ENCODE assay signal across 9 cellular contexts in genomic region chr2:73828389-73828817, GRCh38. TPM values are rescaled to one million over a fixed set of nuclear protein-coding genes. Genes with fewer than 3 reads are reported as not detected.
A peak's percentile ranks its signal among the peaks of the same experiment; 100 is the strongest.
DNase-seq lines count a peak whose midpoint lies in the region; ATAC-seq lines count a peak whose summit lies in the region.
"Had no signal": no experiment of that assay in that cellular context is flagged by ENCODE, and none has a peak within 500 bp of the region (broad histone marks: within the 10 kb centered on the region; RNA-seq: fewer than 3 reads in every experiment).

No MANE protein-coding gene starts in this region.

- H3K4me1 ChIP-seq in iPS-20b (ENCODE audit: insufficient read depth, low read length) (peaks cover 6% of the 10 kb centered on the region; the same call in 1 of the 2 replicates), stomach smooth muscle (ENCODE audit: control insufficient read depth, insufficient read depth, low read length) (peaks cover 17% of the 10 kb centered on the region)

- H3K9me3 Mint-ChIP-seq in activated naive CD4-positive, alpha-beta T cell treated with anti-CD3 and anti-CD28 coated beads, Interleukin-2, amount 50 U/mL, for 72 hours, result peaks cover 4 to 5% of the 10 kb centered on the region in 2 donors

- H3K27me3 ChIP-seq in iPS-20b (ENCODE audit: insufficient read depth, low read length) (peaks cover 30% of the 10 kb centered on the region; the same call in 1 of the 2 replicates), stomach smooth muscle (ENCODE audit: control insufficient read depth in 1 of 2, insufficient read depth in 2 of 2, low read length in 2 of 2) (no peaks in the 10 kb centered on the region)

- H3K27ac ChIP-seq in iPS-20b (ENCODE audit: low read length) (no peak overlapping the region), stomach smooth muscle (ENCODE audit: low read length) (peak overlapping the region; percentile 99)

- peaks cover 26 to 34% of the 10 kb centered on the region in 2 donors for H3K36me3 Mint-ChIP-seq in activated naive CD4-positive, alpha-beta T cell treated with anti-CD3 and anti-CD28 coated beads, Interleukin-2, amount 50 U/mL, for 72 hours

- peaks cover 24% of the 10 kb centered on the region for H3K36me3 ChIP-seq in iPS-20b (ENCODE audit: insufficient read depth, low read depth, low read length)
- no peaks in the 10 kb centered on the region for H3K36me3 ChIP-seq in stomach smooth muscle (ENCODE audit: control insufficient read depth in 2 of 2, insufficient read depth in 2 of 2, low read length in 2 of 2)

- no peaks in the 10 kb centered on the region for H3K9me3 ChIP-seq in iPS-20b (ENCODE audit: insufficient read depth, low read depth, low read length)
- H3K9me3 ChIP-seq in stomach smooth muscle (ENCODE audit: control insufficient read depth in 2 of 2, low read length in 2 of 2), result no peaks in the 10 kb centered on the region

- H3K4me3 ChIP-seq in iPS-20b (ENCODE audit: low read length), result peak overlapping the region; percentile 92
- peak overlapping the region; percentile 72 to 93 for H3K4me3 ChIP-seq in stomach smooth muscle (ENCODE audit: low read length in 2 of 2)

- no peak overlapping the region for H3K9ac ChIP-seq in iPS-20b (ENCODE audit: low read depth, low read length)
- peak overlapping the region; percentile 97 to 98 for H3K9ac ChIP-seq in stomach smooth muscle (ENCODE audit: low read length in 2 of 2)

- peak; percentile 34 for DNase-seq in DMS53 (lab: John Stamatoyannopoulos, UW)
- DNase-seq in DMS53 treated with DMSO at 0.1 percent for 48 hours (lab: John Stamatoyannopoulos, UW; ENCODE audit: unreplicated experiment), result no peak
- no peak for DNase-seq in activated naive CD4-positive, alpha-beta T cell treated with anti-CD3 and anti-CD28 coated beads, Interleukin-2, amount 50 U/mL, for 72 hours (ENCODE audit: low spot score in 2 of 2)
- no peak for DNase-seq in NK-92 (lab: John Stamatoyannopoulos, UW; ENCODE audit: unreplicated experiment)
- DNase-seq in activated CD4-positive, CD25-positive, alpha-beta regulatory T cell (lab: John Stamatoyannopoulos, UW), result no peak

- no peak for ATAC-seq in activated naive CD4-positive, alpha-beta T cell treated with anti-CD3 and anti-CD28 coated beads, Interleukin-2, amount 50 U/mL, for 72 hours
- ATAC-seq in GM18498 (IDR thresholded peaks at IDR 0.05; ENCODE audit: unreplicated experiment), result no peak

- peak overlapping the region; percentile 97 to 99 for H3K27ac Mint-ChIP-seq in activated naive CD4-positive, alpha-beta T cell treated with anti-CD3 and anti-CD28 coated beads, Interleukin-2, amount 50 U/mL, for 72 hours

RNA-seq across cellular contexts. Expression of gene STAMBP, which starts 0.4 kb away (rescaled TPM):
- 100 to 1,000 TPM in 1 of 2 donors, 10 to 100 TPM in 1; 76.0 to 110 TPM for total RNA-seq in activated naive CD4-positive, alpha-beta T cell treated with anti-CD3 and anti-CD28 coated beads, Interleukin-2, amount 50 U/mL, for 72 hours

RNA-seq across cellular contexts. Expression of gene C2orf78, which starts 44.4 kb away (rescaled TPM):
- not detected for total RNA-seq in activated naive CD4-positive, alpha-beta T cell treated with anti-CD3 and anti-CD28 coated beads, Interleukin-2, amount 50 U/mL, for 72 hours
- total RNA-seq: pulmonary artery endothelial cell had no signal

RNA-seq across cellular contexts. Expression of gene DUSP11, which starts 48.5 kb away (rescaled TPM):
- total RNA-seq in activated naive CD4-positive, alpha-beta T cell treated with anti-CD3 and anti-CD28 coated beads, Interleukin-2, amount 50 U/mL, for 72 hours, result 10 to 100 TPM; 31.0 to 31.1 TPM
